14 cellular contexts compared by ENCODE assay signal in the genomic region with DNA sequence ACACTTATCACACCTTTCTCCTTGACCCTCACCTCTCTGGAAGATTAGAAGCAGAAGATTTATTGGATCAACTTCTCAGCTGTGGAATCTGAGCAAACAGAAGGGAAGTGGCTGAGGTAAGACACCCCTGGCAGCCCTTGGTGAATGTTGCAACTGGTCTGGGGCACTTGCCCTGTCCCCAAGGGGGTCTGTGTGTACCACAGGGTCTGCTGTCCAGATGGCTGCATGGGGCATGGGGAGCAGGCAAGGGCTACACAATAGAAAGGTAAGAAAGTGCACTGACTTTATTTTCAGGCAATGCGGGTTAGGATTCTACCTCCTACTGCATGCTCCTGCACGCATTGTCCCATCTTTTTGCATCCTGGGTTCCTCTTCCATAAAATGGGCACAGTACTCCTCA.
DNase-seq lines count a peak whose midpoint lies in the region; ATAC-seq, FAIRE-seq and TF ChIP-seq lines count a peak whose summit lies in the region.
"Had no signal": no experiment of that assay in that cellular context is flagged by ENCODE, and none has a peak within 500 bp of the region (broad histone marks: within the 10 kb centered on the region; RNA-seq: fewer than 3 reads in every experiment).

No MANE protein-coding gene starts in this region.

- H3K4me1 Mint-ChIP-seq in nephron, result peaks cover 52% of the 10 kb centered on the region
- peaks cover 32% of the 10 kb centered on the region for H3K4me1 Mint-ChIP-seq in glutamatergic neuron (ENCODE audit: low read depth, unreplicated experiment)
- H3K4me1 Mint-ChIP-seq in activated naive CD8-positive, alpha-beta T cell treated with anti-CD3 and anti-CD28 coated beads, Interleukin-2, amount 50 U/mL, for 24 hours, result peaks cover 5% of the 10 kb centered on the region

- no peak overlapping the region for H3K56ac ChIP-seq in H1 (replicated peaks; ENCODE audit: insufficient read length, low read depth, low read length)

- no peak overlapping the region for H2BK120ac ChIP-seq in H1 (replicated peaks; ENCODE audit: low read depth, low read length)

- POLR2A ChIA-PET in H1 (lab: Charles Lee; ENCODE audit: partially characterized antibody), result no interaction called here

- H3K9me3 Mint-ChIP-seq in nephron (no peaks in the 10 kb centered on the region), glutamatergic neuron (ENCODE audit: unreplicated experiment) (peaks cover 3% of the 10 kb centered on the region)
- no peaks in the 10 kb centered on the region for H3K9me3 Mint-ChIP-seq in activated naive CD8-positive, alpha-beta T cell treated with anti-CD3 and anti-CD28 coated beads, Interleukin-2, amount 50 U/mL, for 24 hours

- H3K4me3 Mint-ChIP-seq in nephron, result no peak overlapping the region
- no peak overlapping the region for H3K4me3 Mint-ChIP-seq in glutamatergic neuron (ENCODE audit: unreplicated experiment)
- H3K4me3 Mint-ChIP-seq in activated naive CD8-positive, alpha-beta T cell treated with anti-CD3 and anti-CD28 coated beads, Interleukin-2, amount 50 U/mL, for 24 hours, result no peak overlapping the region
- H3K4me3 Mint-ChIP-seq: CD4-positive, CD25-positive, alpha-beta regulatory T cell had no signal

- TF ChIP-seq RAD21 in H1 (IDR thresholded peaks at IDR 0.05 in 1 of 2, conservative IDR thresholded peaks at IDR 0.05 in 1 of 2; ENCODE audit: low read depth in 2 of 2, low read length in 2 of 2), result no peak

- no peak overlapping the region for H2AK5ac ChIP-seq in H1 (ENCODE audit: low read depth, low read length)

- TF ChIP-seq CTCF in H1 (IDR thresholded peaks at IDR 0.05; ENCODE audit: control extremely low read depth in 1 of 3, insufficient read depth in 1 of 3, low read depth in 1 of 3, low read length in 3 of 3), result no peak
- TF ChIP-seq CTCF in nephron (IDR thresholded peaks at IDR 0.05; ENCODE audit: unreplicated experiment in 3 of 3), result no peak
- TF ChIP-seq CTCF in transverse colon (IDR thresholded peaks at IDR 0.05), result no peak
- no peak for TF ChIP-seq CTCF in glutamatergic neuron (IDR thresholded peaks at IDR 0.05; ENCODE audit: partially characterized antibody, unreplicated experiment)

- ATAC-seq in HG02885 (IDR thresholded peaks at IDR 0.05; ENCODE audit: poor library complexity, unreplicated experiment), result no peak
- no peak for ATAC-seq in activated naive CD8-positive, alpha-beta T cell treated with anti-CD3 and anti-CD28 coated beads, Interleukin-2, amount 50 U/mL, for 24 hours

- peaks cover 0 to 3% (median under 1%) of the 10 kb centered on the region in 4 experiments; a peak in 2 of 7 replicates for H3K27me3 ChIP-seq in H1 (replicated peaks in 1 of 4; ENCODE audit: control insufficient read depth in 3 of 4, extremely low read depth in 1 of 4, insufficient read depth in 3 of 4, low read length in 3 of 4)
- no peaks in the 10 kb centered on the region for H3K27me3 ChIP-seq in transverse colon
- H3K27me3 ChIP-seq: BLaER1 treated with 17β-estradiol and CSF1 and Interleukin-3, amounts not matched to agents 10 nM and 100 nM had no signal

- no peak overlapping the region for H4K91ac ChIP-seq in H1 (replicated peaks; ENCODE audit: insufficient read length, low read length)

- H4K8ac ChIP-seq in H1 (ENCODE audit: extremely low read depth, insufficient read depth, low read length), result peak overlapping the region; percentile 36; the same call in 1 of the 2 replicates

- TF ChIP-seq EP300 in H1 (IDR thresholded peaks at IDR 0.05; ENCODE audit: borderline replicate concordance in 1 of 2, low read depth in 2 of 2, low read length in 2 of 2) (no peak), transverse colon (IDR thresholded peaks at IDR 0.05; ENCODE audit: low read depth) (no peak)

- no peak overlapping the region for H3K23ac ChIP-seq in H1 (ENCODE audit: insufficient read length)

- H3K27ac ChIP-seq in H1 (ENCODE audit: low read depth, low read length) (no peak overlapping the region), transverse colon (peak overlapping the region in 3 of 4 donors; percentile 78 to 81 (median 79))
- H3K27ac ChIP-seq: BLaER1 treated with 17β-estradiol and CSF1 and Interleukin-3, amounts not matched to agents 10 nM and 100 nM had no signal

- H3K9me3 ChIP-seq in H1 (ENCODE audit: insufficient read depth in 2 of 2, low read depth in 1 of 2, low read length in 1 of 2), result no peaks in the 10 kb centered on the region
- H3K9me3 ChIP-seq in transverse colon, result no peaks in the 10 kb centered on the region
- H3K9me3 ChIP-seq: BLaER1 treated with 17β-estradiol and CSF1 and Interleukin-3, amounts not matched to agents 10 nM and 100 nM; HAP-1 had no signal

- in situ Hi-C loops in transverse colon (cut with MboI; ENCODE audit: low pct_ligation_motif_present in 1 of 4, low pct_unique_long_range_greater_than_20kb in 1 of 4, low sequenced_read_pairs in 3 of 4), result no loop called here

- CTCF ChIA-PET in H1 (lab: Charles Lee; ENCODE audit: partially characterized antibody), result interaction anchor here (1.0 to 1.7 kb wide), 4 partner anchors 35 to 169 kb away, joined by 3 to 5 read pairs (median 4); no protein-coding TSS in a partner anchor

- peak; percentile 80 for DNase-seq in NCI-H82 (lab: John Stamatoyannopoulos, UW)
- DNase-seq in H1 (ENCODE audit: low read depth in 1 of 2, low spot score in 2 of 2), result no peak
- no peak for DNase-seq in transverse colon
- no peak for DNase-seq in glutamatergic neuron
- DNase-seq in activated naive CD8-positive, alpha-beta T cell treated with anti-CD3 and anti-CD28 coated beads, Interleukin-2, amount 50 U/mL, for 24 hours, result no peak
- DNase-seq: ACHN; Calu3; CD4-positive, CD25-positive, alpha-beta regulatory T cell; DMS 273 treated with DMSO at 0.1 percent for 48 hours; GOT3 had no signal

- no peaks in the 10 kb centered on the region for H3K79me1 ChIP-seq in H1 (ENCODE audit: low read depth, low read length)

- no peak for TF ChIP-seq POLR2A in H1 (IDR thresholded peaks at IDR 0.05; ENCODE audit: control extremely low read depth in 1 of 2, low read depth in 2 of 2, low read length in 2 of 2)
- TF ChIP-seq POLR2A in transverse colon (IDR thresholded peaks at IDR 0.05), result no peak

- H3K27ac Mint-ChIP-seq in nephron (peak overlapping the region; percentile 23 to 98 (median 96)), glutamatergic neuron (ENCODE audit: unreplicated experiment) (no peak overlapping the region)
- H3K27ac Mint-ChIP-seq in activated naive CD8-positive, alpha-beta T cell treated with anti-CD3 and anti-CD28 coated beads, Interleukin-2, amount 50 U/mL, for 24 hours, result no peak overlapping the region
- H3K27ac Mint-ChIP-seq: CD4-positive, CD25-positive, alpha-beta regulatory T cell had no signal

- H2BK15ac ChIP-seq in H1 (ENCODE audit: low read length), result no peak overlapping the region

- no peak overlapping the region for H3K18ac ChIP-seq in H1 (ENCODE audit: extremely low read depth, low read length)

- no peak for FAIRE-seq in H1 (lab: Jason Lieb, UNC)

- no peak overlapping the region for H2BK12ac ChIP-seq in H1 (ENCODE audit: low read depth, low read length)

- no peaks in the 10 kb centered on the region for H3K27me3 Mint-ChIP-seq in nephron (ENCODE audit: low read depth)
- peaks cover 2% of the 10 kb centered on the region for H3K27me3 Mint-ChIP-seq in glutamatergic neuron (ENCODE audit: unreplicated experiment)
- H3K27me3 Mint-ChIP-seq in activated naive CD8-positive, alpha-beta T cell treated with anti-CD3 and anti-CD28 coated beads, Interleukin-2, amount 50 U/mL, for 24 hours, result peaks cover 5% of the 10 kb centered on the region

- H3K4ac ChIP-seq in H1 (replicated peaks; ENCODE audit: insufficient read length, low read depth, low read length), result no peak overlapping the region

- H3K4me2 ChIP-seq in H1 (ENCODE audit: insufficient read depth in 1 of 2, low read depth in 2 of 2, low read length in 2 of 2), result no peak overlapping the region

- no peak overlapping the region for H3K14ac ChIP-seq in H1 (ENCODE audit: insufficient read length)

- no peak overlapping the region for H3K4me3 ChIP-seq in H1 (ENCODE audit: extremely low read depth in 1 of 4, insufficient read depth in 2 of 4, low read depth in 3 of 4, low read length in 4 of 4)
- no peak overlapping the region for H3K4me3 ChIP-seq in transverse colon
- H3K4me3 ChIP-seq: BLaER1 treated with 17β-estradiol and CSF1 and Interleukin-3, amounts not matched to agents 10 nM and 100 nM; HAP-1 had no signal

- H3K9ac ChIP-seq in H1 (replicated peaks in 1 of 4; ENCODE audit: extremely low read depth in 1 of 4, low read depth in 3 of 4, low read length in 3 of 4), result no peak overlapping the region
- H3K9ac ChIP-seq: BLaER1 treated with 17β-estradiol and CSF1 and Interleukin-3, amounts not matched to agents 10 nM and 100 nM had no signal

- intact Hi-C loops in transverse colon (cut with DNase I; ENCODE audit: low total_unique reads), result loop anchor here (10.0 kb wide), 1 partner anchor 246 kb away; no protein-coding TSS in a partner anchor

- no peak overlapping the region for H2BK20ac ChIP-seq in H1 (ENCODE audit: low read length)

- H3K36me3 Mint-ChIP-seq in nephron (ENCODE audit: low read depth) (no peaks in the 10 kb centered on the region), glutamatergic neuron (ENCODE audit: unreplicated experiment) (no peaks in the 10 kb centered on the region)
- no peaks in the 10 kb centered on the region for H3K36me3 Mint-ChIP-seq in activated naive CD8-positive, alpha-beta T cell treated with anti-CD3 and anti-CD28 coated beads, Interleukin-2, amount 50 U/mL, for 24 hours (ENCODE audit: low read depth)
- H3K36me3 Mint-ChIP-seq: CD4-positive, CD25-positive, alpha-beta regulatory T cell had no signal

- H3K23me2 ChIP-seq in H1 (ENCODE audit: low read depth, low read length), result no peaks in the 10 kb centered on the region

- 96% methylated on average over 2 of the region's 2 CpGs; no CpG with 5 or more reads in 1 of the 2 experiments for WGBS in H1 (ENCODE audit: extremely low coverage in 1 of 2, insufficient coverage in 1 of 2, insufficient read length in 1 of 2, insufficient replicate concordance in 2 of 2, low coverage in 1 of 2, low lambda C conversion rate in 2 of 2, missing lambda C conversion rate in 1 of 2), 2 experiments
- WGBS in transverse colon (ENCODE audit: low coverage in 1 of 2), 2 donors, result 85% methylated on average over 2 of the region's 2 CpGs; no CpG with 5 or more reads in 1 of the 2 donors

- no peaks in the 10 kb centered on the region for H3K36me3 ChIP-seq in H1 (ENCODE audit: control insufficient read depth in 2 of 4, insufficient read depth in 4 of 4, low read length in 3 of 4)
- no peaks in the 10 kb centered on the region for H3K36me3 ChIP-seq in transverse colon
- H3K36me3 ChIP-seq: BLaER1 treated with 17β-estradiol and CSF1 and Interleukin-3, amounts not matched to agents 10 nM and 100 nM; HAP-1 had no signal

- H4K20me1 ChIP-seq in H1 (replicated peaks in 1 of 2; ENCODE audit: control insufficient read depth in 1 of 2, insufficient read depth in 2 of 2, low read length in 2 of 2), result no peaks in the 10 kb centered on the region
- H4K20me1 ChIP-seq: BLaER1 treated with 17β-estradiol and CSF1 and Interleukin-3, amounts not matched to agents 10 nM and 100 nM had no signal

- no peaks in the 10 kb centered on the region for H3K79me2 ChIP-seq in H1 (ENCODE audit: control insufficient read depth in 1 of 2, insufficient read depth in 2 of 2, low read length in 2 of 2)

- no peak overlapping the region for H4K5ac ChIP-seq in H1 (ENCODE audit: insufficient read length, low read depth, low read length)

- H2AFZ ChIP-seq in H1 (ENCODE audit: low read length), result no peak overlapping the region

- H3K4me1 ChIP-seq in H1 (replicated peaks in 1 of 4; ENCODE audit: control insufficient read depth in 3 of 4, insufficient read depth in 4 of 4, low read length in 3 of 4) (peaks cover 0 to 5% (median 1%) of the 10 kb centered on the region in 4 experiments; a peak in 3 of 7 replicates), transverse colon (peaks cover 11 to 46% (median 27%) of the 10 kb centered on the region in 4 donors)
- H3K4me1 ChIP-seq: HAP-1 had no signal

- H2BK5ac ChIP-seq in H1 (ENCODE audit: low read depth, low read length), result no peak overlapping the region

Comparison
In these comparisons a context has a peak if more than half of its experiments do, and no peak if none do; other contexts are left out.
1. H3K27ac Mint-ChIP-seq: peak in nephron (3 of 3); none in glutamatergic neuron (single experiment) and activated naive CD8-positive, alpha-beta T cell treated with anti-CD3 and anti-CD28 coated beads, Interleukin-2, amount 50 U/mL, for 24 hours (single experiment).